Comparison of ENCODE assay signal across 23 cellular contexts in the genomic region with DNA sequence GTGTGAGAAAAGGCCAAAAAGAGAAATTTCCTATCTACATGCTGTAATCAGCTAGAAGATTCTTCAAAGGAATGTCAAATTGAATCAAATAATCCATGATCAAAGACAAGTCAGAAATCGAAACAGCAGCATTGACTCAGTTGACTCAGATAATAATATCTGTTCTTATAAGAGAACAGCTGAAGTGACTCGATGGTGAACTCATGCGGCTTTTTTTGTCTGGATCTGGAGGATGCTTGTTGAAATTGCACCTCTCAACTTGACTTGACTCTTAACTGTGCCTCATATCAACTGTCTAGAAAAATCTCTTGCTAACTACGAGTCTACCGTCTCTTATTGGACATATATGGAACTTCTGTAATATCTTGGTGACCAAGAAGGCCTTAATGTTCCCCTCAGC.
"Had no signal": no experiment of that assay in that cellular context is flagged by ENCODE, and none has a peak within 500 bp of the region (broad histone marks: within the 10 kb centered on the region; RNA-seq: fewer than 3 reads in every experiment).

No MANE protein-coding gene starts in this region.

- H3K9me3 ChIP-seq: esophagus muscularis mucosa, gastroesophageal sphincter, heart right ventricle had no signal

- H3K27ac ChIP-seq: brain microvascular endothelial cell, esophagus muscularis mucosa, foreskin keratinocyte, gastroesophageal sphincter, heart right ventricle had no signal

- H3K4me1 ChIP-seq: foreskin keratinocyte, gastroesophageal sphincter had no signal

- DNase-seq: activated CD4-positive, alpha-beta T cell treated with anti-CD3 and anti-CD28 coated beads for 48 hours; activated CD4-positive, alpha-beta T cell treated with anti-CD3 and anti-CD28 coated beads, Interleukin-2, amount 50 U/mL, for 1 hour; activated CD4-positive, alpha-beta T cell treated with anti-CD3 and anti-CD28 coated beads, Interleukin-2, amount 50 U/mL, for 48 hours; activated CD8-positive, alpha-beta memory T cell treated with anti-CD3 and anti-CD28 coated beads for 24 hours; activated CD8-positive, alpha-beta T cell treated with anti-CD3 and anti-CD28 coated beads for 36 hours; activated effector memory CD4-positive, alpha-beta T cell treated with Interleukin-2 at 50 U/mL for 16 hours; activated gamma-delta T cell treated with Interleukin-2 at 50 U/mL for 16 hours; activated naive CD4-positive, alpha-beta T cell treated with anti-CD3 and anti-CD28 coated beads, Interleukin-2, amount 50 U/mL, for 16 hours; activated naive CD4-positive, alpha-beta T cell treated with Interleukin-2 at 50 U/mL for 16 hours; activated T-cell treated with anti-CD3 and anti-CD28 coated beads, Interleukin-2, amount 50 U/mL, for 4 hours; amniotic stem cell; anterior cingulate cortex; brain microvascular endothelial cell; cortex of kidney; dermis blood vessel endothelial cell; effector CD4-positive, alpha-beta T cell; effector memory CD8-positive, alpha-beta T cell; erythroblast; foreskin keratinocyte; heart right ventricle; T-helper 2 cell had no signal

- H3K36me3 ChIP-seq: brain microvascular endothelial cell, esophagus muscularis mucosa, gastroesophageal sphincter, heart right ventricle had no signal

- H3K4me3 ChIP-seq: esophagus muscularis mucosa, gastroesophageal sphincter, heart right ventricle had no signal

- H3K27me3 ChIP-seq: brain microvascular endothelial cell, esophagus muscularis mucosa, foreskin keratinocyte, gastroesophageal sphincter, heart right ventricle had no signal
